10 cellular contexts compared by ENCODE assay signal in the genomic region with DNA sequence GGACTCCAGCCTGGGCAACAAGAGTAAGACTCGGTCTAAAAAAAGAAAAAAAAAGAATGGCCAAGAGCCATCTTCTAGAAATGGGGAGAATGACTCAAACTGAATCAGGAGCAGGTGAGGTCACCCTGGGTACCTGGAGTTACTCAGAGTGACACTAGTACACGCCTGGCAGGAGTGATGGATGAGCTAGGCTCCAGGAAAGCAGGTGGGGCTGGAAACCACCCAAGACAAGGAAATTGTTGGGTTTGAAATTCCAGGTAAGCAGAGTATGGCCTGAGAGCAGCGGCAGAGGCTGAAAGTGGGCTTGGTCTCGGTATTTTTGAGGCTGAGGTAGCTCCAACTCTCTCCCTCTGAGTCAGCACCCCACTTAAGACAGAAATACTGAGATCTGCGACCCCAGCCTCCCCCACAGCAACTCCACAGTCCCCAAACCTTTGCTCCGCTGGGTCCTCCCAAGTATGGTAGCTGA. TPM values are rescaled to one million over a fixed set of nuclear protein-coding genes. Genes with fewer than 3 reads are reported as not detected.
DNase-seq lines count a peak whose midpoint lies in the region; TF ChIP-seq lines count a peak whose summit lies in the region.
"Had no signal": no experiment of that assay in that cellular context is flagged by ENCODE, and none has a peak within 500 bp of the region (broad histone marks: within the 10 kb centered on the region; RNA-seq: fewer than 3 reads in every experiment).

No MANE protein-coding gene starts in this region.

- peaks cover 4 to 10% of the 10 kb centered on the region in 2 donors for H3K4me1 ChIP-seq in thyroid gland

- no peak for TF ChIP-seq CTCF in thyroid gland (IDR thresholded peaks at IDR 0.05)

- H3K4me3 ChIP-seq in thyroid gland (replicated peaks in 1 of 3): no peak overlapping the region
- H3K4me3 ChIP-seq: lung had no signal

- no peak for TF ChIP-seq POLR2A in thyroid gland (IDR thresholded peaks at IDR 0.05)

- H3K36me3 ChIP-seq in thyroid gland: no peaks in the 10 kb centered on the region

- peak overlapping the region in 1 of 3 donors; percentile 26 for H3K27ac ChIP-seq in thyroid gland

- intact Hi-C loops in thyroid gland (cut with DNase I) (no loop called here), posterior vena cava (cut with DNase I) (no loop called here)

- no peaks in the 10 kb centered on the region for H3K9me3 ChIP-seq in thyroid gland

- H3K27me3 ChIP-seq in thyroid gland: no peaks in the 10 kb centered on the region

- DNase-seq in activated effector memory CD4-positive, alpha-beta T cell treated with anti-CD3 and anti-CD28 coated beads, Interleukin-2, amount 50 U/mL, for 16 hours: peak; percentile 84
- no peak for DNase-seq in activated effector memory CD4-positive, alpha-beta T cell treated with Interleukin-2 at 50 U/mL for 16 hours
- peak; percentile 48 for DNase-seq in activated T-cell treated with anti-CD3 and anti-CD28 coated beads, Interleukin-2, amount 50 U/mL, for 1 hour
- DNase-seq in kidney tubule cell (ENCODE audit: low spot score) (peak; percentile 98), thyroid gland (peak; percentile 66), Kasumi-1 (lab: John Stamatoyannopoulos, UW) (no peak), ecto neural progenitor cell (ENCODE audit: low spot score) (no peak), posterior vena cava (ENCODE audit: low spot score) (no peak)
- DNase-seq: NCI-H187 treated with DMSO at 0.1 percent for 48 hours had no signal

- 47 to 60% methylated on average over 5 to 6 of the region's 6 CpGs for WGBS in thyroid gland, 2 donors

RNA-seq across cellular contexts. Expression of gene DDIT4, which starts 18.5 kb away (rescaled TPM):
- total RNA-seq in thyroid gland: 100 to 1,000 TPM in 3 of 4 donors, 10 to 100 TPM in 1; 93.0 to 309 (median 134) TPM
- total RNA-seq in posterior vena cava: 100 to 1,000 TPM; 208 to 244 TPM

Comparison
In these comparisons a context has a peak if more than half of its experiments do, and no peak if none do; other contexts are left out.
1. DNase-seq: peak in activated effector memory CD4-positive, alpha-beta T cell treated with anti-CD3 and anti-CD28 coated beads, Interleukin-2, amount 50 U/mL, for 16 hours (single experiment), activated T-cell treated with anti-CD3 and anti-CD28 coated beads, Interleukin-2, amount 50 U/mL, for 1 hour (single experiment), kidney tubule cell (single experiment) and thyroid gland (2 of 2); none in activated effector memory CD4-positive, alpha-beta T cell treated with Interleukin-2 at 50 U/mL for 16 hours (single experiment), Kasumi-1 (0 of 2), ecto neural progenitor cell (single experiment) and posterior vena cava (single experiment).